6 cellular contexts compared by ENCODE assay signal in genomic region chr12:56103066-56103711, GRCh38. TPM values are rescaled to one million over a fixed set of nuclear protein-coding genes. Genes with fewer than 3 reads are reported as not detected.
DNase-seq lines count a peak whose midpoint lies in the region; ATAC-seq and TF ChIP-seq lines count a peak whose summit lies in the region.

No MANE protein-coding gene starts in this region.

- no peaks in the 10 kb centered on the region for H3K9me3 ChIP-seq in neural progenitor cell (ENCODE audit: low read depth)

- H3K27ac ChIP-seq in GM23338 (ENCODE audit: low read depth) (peak overlapping the region; percentile 88), neural progenitor cell (peak overlapping the region; percentile 48)

- H3K9me2 ChIP-seq in GM23338 (ENCODE audit: insufficient read depth), result no peaks in the 10 kb centered on the region

- H3K36me3 Mint-ChIP-seq in GM23338 (ENCODE audit: low read depth), result peaks cover 76% of the 10 kb centered on the region
- peaks cover 39% of the 10 kb centered on the region for H3K36me3 Mint-ChIP-seq in activated naive CD8-positive, alpha-beta T cell treated with anti-CD3 and anti-CD28 coated beads, Interleukin-2, amount 50 U/mL, for 24 hours (ENCODE audit: low read depth)
- H3K36me3 Mint-ChIP-seq in neural progenitor cell, result peaks cover 4% of the 10 kb centered on the region

- TF ChIP-seq CTCF in GM23338 (conservative IDR thresholded peaks at IDR 0.05; ENCODE audit: low read depth in 2 of 2) (no peak), neural progenitor cell (IDR thresholded peaks at IDR 0.05) (no peak)

- H3K27me3 Mint-ChIP-seq in GM23338 (ENCODE audit: insufficient read depth, low read depth, poor library complexity) (peaks cover 13% of the 10 kb centered on the region), neural progenitor cell (ENCODE audit: insufficient read depth, low read depth) (peaks cover 3% of the 10 kb centered on the region)
- no peaks in the 10 kb centered on the region for H3K27me3 Mint-ChIP-seq in activated naive CD8-positive, alpha-beta T cell treated with anti-CD3 and anti-CD28 coated beads, Interleukin-2, amount 50 U/mL, for 24 hours

- H2AFZ ChIP-seq in GM23338 (no peak overlapping the region), neural progenitor cell (replicated peaks) (no peak overlapping the region)

- ATAC-seq in GM23338, result no peak
- ATAC-seq in activated naive CD8-positive, alpha-beta T cell treated with anti-CD3 and anti-CD28 coated beads, Interleukin-2, amount 50 U/mL, for 24 hours, result no peak
- ATAC-seq in HG02623 (IDR thresholded peaks at IDR 0.05; ENCODE audit: unreplicated experiment), result no peak
- ATAC-seq in HG03520 (IDR thresholded peaks at IDR 0.05; ENCODE audit: unreplicated experiment), result no peak

- H3K9me3 Mint-ChIP-seq in GM23338 (no peaks in the 10 kb centered on the region), neural progenitor cell (no peaks in the 10 kb centered on the region)
- no peaks in the 10 kb centered on the region for H3K9me3 Mint-ChIP-seq in activated naive CD8-positive, alpha-beta T cell treated with anti-CD3 and anti-CD28 coated beads, Interleukin-2, amount 50 U/mL, for 24 hours

- peaks cover 22% of the 10 kb centered on the region for H3K4me1 ChIP-seq in GM23338 (ENCODE audit: insufficient read depth)
- H3K4me1 ChIP-seq in neural progenitor cell, result peaks cover 11% of the 10 kb centered on the region

- intact Hi-C loops in head of caudate nucleus (cut with DNase I), result loop anchor here (10.0 kb wide), 2 partner anchors 58 to 108 kb away; partner anchors contain the start of genes RPS26 and SUOX

- no peak for DNase-seq in GM23338 (ENCODE audit: low spot score)
- DNase-seq in activated naive CD8-positive, alpha-beta T cell treated with anti-CD3 and anti-CD28 coated beads, Interleukin-2, amount 50 U/mL, for 24 hours, result no peak
- DNase-seq in neural progenitor cell (ENCODE audit: low spot score), result no peak
- no peak for DNase-seq in head of caudate nucleus

- H3K4me3 ChIP-seq in GM23338, result peak overlapping the region; percentile 99
- peak overlapping the region; percentile 83 for H3K4me3 ChIP-seq in neural progenitor cell

- H3K4me3 Mint-ChIP-seq in GM23338, result peak overlapping the region; percentile 96
- H3K4me3 Mint-ChIP-seq in activated naive CD8-positive, alpha-beta T cell treated with anti-CD3 and anti-CD28 coated beads, Interleukin-2, amount 50 U/mL, for 24 hours, result peak overlapping the region; percentile 98
- peak overlapping the region; percentile 93 for H3K4me3 Mint-ChIP-seq in neural progenitor cell

- H4K20me1 ChIP-seq in GM23338 (replicated peaks; ENCODE audit: insufficient read depth) (peaks cover 17% of the 10 kb centered on the region), neural progenitor cell (ENCODE audit: low read depth) (peaks cover 30% of the 10 kb centered on the region)

- H3K4me2 ChIP-seq in GM23338 (peak overlapping the region; percentile 85), neural progenitor cell (peak overlapping the region; percentile 74)

- H3K27ac Mint-ChIP-seq in GM23338 (peak overlapping the region; percentile 54; the same call in 1 of the 2 replicates), neural progenitor cell (peak overlapping the region; percentile 59)
- peak overlapping the region; percentile 99 for H3K27ac Mint-ChIP-seq in activated naive CD8-positive, alpha-beta T cell treated with anti-CD3 and anti-CD28 coated beads, Interleukin-2, amount 50 U/mL, for 24 hours

- H3K36me3 ChIP-seq in GM23338 (ENCODE audit: insufficient read depth) (peaks cover 42% of the 10 kb centered on the region), neural progenitor cell (peaks cover 10% of the 10 kb centered on the region)

- H3F3A ChIP-seq in GM23338 (replicated peaks; ENCODE audit: low read depth) (peaks cover 43% of the 10 kb centered on the region), neural progenitor cell (ENCODE audit: low read depth) (peaks cover 16% of the 10 kb centered on the region)

- H3K4me1 Mint-ChIP-seq in GM23338 (peaks cover 21% of the 10 kb centered on the region), neural progenitor cell (peaks cover 24% of the 10 kb centered on the region)
- H3K4me1 Mint-ChIP-seq in activated naive CD8-positive, alpha-beta T cell treated with anti-CD3 and anti-CD28 coated beads, Interleukin-2, amount 50 U/mL, for 24 hours, result peaks cover 48% of the 10 kb centered on the region

- no peaks in the 10 kb centered on the region for H3K27me3 ChIP-seq in GM23338 (ENCODE audit: insufficient read depth)
- H3K27me3 ChIP-seq in neural progenitor cell, result no peaks in the 10 kb centered on the region

- H3K79me2 ChIP-seq in GM23338 (replicated peaks; ENCODE audit: insufficient read depth) (peaks cover 36% of the 10 kb centered on the region), neural progenitor cell (ENCODE audit: low read depth) (peaks cover 46% of the 10 kb centered on the region)

- peak overlapping the region; percentile 50 for H3K9ac ChIP-seq in neural progenitor cell

TF ChIP-seq in GM23338, 12 proteins besides CTCF, POLR2A, EP300 and RAD21 (continues in another document):
- TF ChIP-seq EZH2 (IDR thresholded peaks at IDR 0.05; ENCODE audit: low read depth, unreplicated experiment) (no peak), NANOG (IDR thresholded peaks at IDR 0.05; ENCODE audit: borderline replicate concordance) (no peak), ZNF114 (CRISPR knock-in tag; IDR thresholded peaks at IDR 0.05) (no peak), STAT1 (IDR thresholded peaks at IDR 0.05; ENCODE audit: unreplicated experiment) (no peak), ZNF331 (CRISPR knock-in tag; IDR thresholded peaks at IDR 0.05; ENCODE audit: low read depth) (no peak), REST (IDR thresholded peaks at IDR 0.05; ENCODE audit: unreplicated experiment) (no peak), EZH2phosphoT487 (IDR thresholded peaks at IDR 0.05; ENCODE audit: unreplicated experiment) (no peak), POLR2AphosphoS5 (IDR thresholded peaks at IDR 0.05; ENCODE audit: low read depth) (no peak), ETS1 (IDR thresholded peaks at IDR 0.05) (no peak)

RNA-seq across cellular contexts. Expression of gene PA2G4, which starts 1.2 kb away (rescaled TPM):
- total RNA-seq in GM23338 (2014; rRNA removed; shearing (Covaris generic)), result 231 and 237 TPM in 2 replicates
- polyA plus RNA-seq in GM23338 (2016; fragmentation: Nextera tagmentation; extraction: Ambion mirVana), result 349 and 373 TPM in 2 replicates
- total RNA-seq in neural progenitor cell (ENCODE audit: low replicate concordance), result 168 and 242 TPM in 2 replicates

RNA-seq across cellular contexts. Expression of gene RPL41, which starts 13.2 kb away (rescaled TPM):
- total RNA-seq in GM23338 (2014; rRNA removed; shearing (Covaris generic)), result 1,633 and 2,039 TPM in 2 replicates
- 3,858 and 3,875 TPM in 2 replicates for polyA plus RNA-seq in GM23338 (2016; fragmentation: Nextera tagmentation; extraction: Ambion mirVana)
- total RNA-seq in neural progenitor cell (ENCODE audit: low replicate concordance), result 3,372 and 3,805 TPM in 2 replicates

RNA-seq across cellular contexts. Expression of gene ZC3H10, which starts 14.9 kb away (rescaled TPM):
- total RNA-seq in GM23338 (2014; rRNA removed; shearing (Covaris generic)), result 4.2 and 5.4 TPM in 2 replicates
- 2.2 and 2.7 TPM in 2 replicates for polyA plus RNA-seq in GM23338 (2016; fragmentation: Nextera tagmentation; extraction: Ambion mirVana)
- total RNA-seq in neural progenitor cell (ENCODE audit: low replicate concordance), result 10.3 and 10.8 TPM in 2 replicates

RNA-seq across cellular contexts. Expression of gene ERBB3, which starts 23.2 kb away (rescaled TPM):
- total RNA-seq in GM23338 (2014; rRNA removed; shearing (Covaris generic)), result 44.4 and 54.4 TPM in 2 replicates
- polyA plus RNA-seq in GM23338 (2016; fragmentation: Nextera tagmentation; extraction: Ambion mirVana), result 21.0 and 23.3 TPM in 2 replicates
- 6.3 and 8.8 TPM in 2 replicates for total RNA-seq in neural progenitor cell (ENCODE audit: low replicate concordance)

RNA-seq across cellular contexts. Expression of gene ESYT1, which starts 24.9 kb away (rescaled TPM):
- total RNA-seq in GM23338 (2014; rRNA removed; shearing (Covaris generic)), result 97.2 and 142 TPM in 2 replicates
- 23.3 and 26.2 TPM in 2 replicates for polyA plus RNA-seq in GM23338 (2016; fragmentation: Nextera tagmentation; extraction: Ambion mirVana)
- 75.3 and 146 TPM in 2 replicates for total RNA-seq in neural progenitor cell (ENCODE audit: low replicate concordance)
